Comparison of ENCODE assay signal across 8 cellular contexts in the genomic region with DNA sequence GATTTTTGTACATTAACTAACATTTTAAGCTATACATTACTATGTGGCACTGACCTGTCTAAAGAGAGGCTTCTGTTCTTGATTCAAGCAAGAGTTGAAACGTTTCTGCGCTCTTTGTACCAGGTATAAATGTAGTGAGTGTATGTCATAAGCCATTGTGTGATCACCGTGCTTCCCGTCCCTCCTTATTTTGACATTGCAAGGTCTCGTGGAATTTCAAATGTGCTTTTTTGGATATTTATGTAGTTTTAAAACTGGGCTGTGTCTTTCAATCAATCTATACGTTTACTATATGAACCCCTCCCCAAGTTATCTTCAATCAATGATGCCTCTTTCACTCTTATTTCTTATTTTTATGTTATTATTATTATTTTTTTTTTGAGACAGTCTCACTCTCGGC. TPM values are rescaled to one million over a fixed set of nuclear protein-coding genes. Genes with fewer than 3 reads are reported as not detected.
DNase-seq lines count a peak whose midpoint lies in the region; ATAC-seq and TF ChIP-seq lines count a peak whose summit lies in the region.

A gene with protein sequence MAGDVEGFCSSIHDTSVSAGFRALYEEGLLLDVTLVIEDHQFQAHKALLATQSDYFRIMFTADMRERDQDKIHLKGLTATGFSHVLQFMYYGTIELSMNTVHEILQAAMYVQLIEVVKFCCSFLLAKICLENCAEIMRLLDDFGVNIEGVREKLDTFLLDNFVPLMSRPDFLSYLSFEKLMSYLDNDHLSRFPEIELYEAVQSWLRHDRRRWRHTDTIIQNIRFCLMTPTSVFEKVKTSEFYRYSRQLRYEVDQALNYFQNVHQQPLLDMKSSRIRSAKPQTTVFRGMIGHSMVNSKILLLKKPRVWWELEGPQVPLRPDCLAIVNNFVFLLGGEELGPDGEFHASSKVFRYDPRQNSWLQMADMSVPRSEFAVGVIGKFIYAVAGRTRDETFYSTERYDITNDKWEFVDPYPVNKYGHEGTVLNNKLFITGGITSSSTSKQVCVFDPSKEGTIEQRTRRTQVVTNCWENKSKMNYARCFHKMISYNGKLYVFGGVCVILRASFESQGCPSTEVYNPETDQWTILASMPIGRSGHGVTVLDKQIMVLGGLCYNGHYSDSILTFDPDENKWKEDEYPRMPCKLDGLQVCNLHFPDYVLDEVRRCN (minus strand): TSS at position 101 of the 400 bp plus-strand sequence. CDS start 20,493 bp downstream, outside the sequence.

- intact Hi-C loops in heart right ventricle (cut with DNase I) = loop anchor here in 5 of 10 donors (5.0 to 10.0 kb wide), 3 partner anchors 112 to 122 kb away; a partner anchor contains a TSS
- intact Hi-C loops in Right ventricle myocardium inferior (cut with DNase I) = loop anchor here (10.0 kb wide), 1 partner anchor 242 kb away; a partner anchor contains a TSS
- intact Hi-C loops in MCF 10A (cut with micrococcal nuclease) = no loop called here
- intact Hi-C loops in vagina (cut with DNase I) = loop anchor here (1.0 kb wide), 1 partner anchor 27 kb away; a partner anchor contains a TSS
- intact Hi-C loops in left colon (cut with DNase I, micrococcal nuclease) = no loop called here

- peak within 1 kb of the TSS; percentile 77 for H3K27ac Mint-ChIP-seq in MCF 10A (ENCODE audit: low read depth, unreplicated experiment)
- H3K27ac Mint-ChIP-seq in mesothelial cell of epicardium = peak within 1 kb of the TSS; percentile 95

- no peak for TF ChIP-seq POLR2A in vagina (IDR thresholded peaks at IDR 0.05)

- H3K27ac ChIP-seq in heart right ventricle (peak within 1 kb of the TSS; percentile 93 to 97 (median 96)), vagina (peak within 1 kb of the TSS; percentile 79)

- H3K36me3 ChIP-seq in heart right ventricle (no peaks in the 10 kb centered on the region), vagina (no peaks in the 10 kb centered on the region)

- H3K4me3 Mint-ChIP-seq in MCF 10A (ENCODE audit: unreplicated experiment) = peak within 1 kb of the TSS; percentile 73
- peak within 1 kb of the TSS; percentile 75 for H3K4me3 Mint-ChIP-seq in mesothelial cell of epicardium

- no peaks in the 10 kb centered on the region for H3K9me3 Mint-ChIP-seq in MCF 10A (ENCODE audit: unreplicated experiment)
- H3K9me3 Mint-ChIP-seq in mesothelial cell of epicardium = no peaks in the 10 kb centered on the region

- H3K27me3 Mint-ChIP-seq in MCF 10A (ENCODE audit: insufficient read depth, unreplicated experiment) (peaks cover 39% of the 10 kb centered on the region), mesothelial cell of epicardium (ENCODE audit: low read depth) (no peaks in the 10 kb centered on the region)

- TF ChIP-seq CTCF in heart right ventricle (IDR thresholded peaks at IDR 0.05) (no peak), MCF 10A (IDR thresholded peaks at IDR 0.05; ENCODE audit: unreplicated experiment) (no peak), mesothelial cell of epicardium (IDR thresholded peaks at IDR 0.05; ENCODE audit: unreplicated experiment) (no peak), vagina (IDR thresholded peaks at IDR 0.05) (no peak)

- H3K4me1 ChIP-seq in heart right ventricle (peaks cover 0 to 9% (median 0%) of the 10 kb centered on the region in 9 donors), vagina (no peaks in the 10 kb centered on the region)

- ATAC-seq in heart right ventricle (no peak), Right ventricle myocardium inferior (no peak), esophagus mucosa (no peak), left colon (no peak)

- no TSS peak for BruUV-seq in MCF 10A (replicated peaks; lab: Mats Ljungman, UMichigan)

- no peaks in the 10 kb centered on the region for H3K4me1 Mint-ChIP-seq in MCF 10A (ENCODE audit: insufficient read depth, unreplicated experiment)
- H3K4me1 Mint-ChIP-seq in mesothelial cell of epicardium = peaks cover 25% of the 10 kb centered on the region

- H3K4me3 ChIP-seq in heart right ventricle (peak within 1 kb of the TSS; percentile 41 to 94 (median 80)), vagina (peak within 1 kb of the TSS; percentile 54 to 77)

- 89 to 90% methylated on average over 7 of the region's 7 CpGs for WGBS in heart right ventricle, 2 donors

- peaks cover 0 to 88% (median 0%) of the 10 kb centered on the region in 7 donors for H3K27me3 ChIP-seq in heart right ventricle
- no peaks in the 10 kb centered on the region for H3K27me3 ChIP-seq in vagina

- H3K36me3 Mint-ChIP-seq in MCF 10A (ENCODE audit: insufficient read depth, unreplicated experiment) (no peaks in the 10 kb centered on the region), mesothelial cell of epicardium (peaks cover 3% of the 10 kb centered on the region)

- no peak for DNase-seq in heart right ventricle
- no peak for DNase-seq in Right ventricle myocardium inferior (ENCODE audit: missing footprints)
- DNase-seq in MCF 10A (ENCODE audit: unreplicated experiment) = no peak
- DNase-seq in mesothelial cell of epicardium (ENCODE audit: low spot score in 2 of 2, unreplicated experiment in 2 of 2) = no peak
- DNase-seq in vagina (ENCODE audit: extremely low spot score in 2 of 2) = no peak
- no peak for DNase-seq in amniotic stem cell (lab: John Stamatoyannopoulos, UW)
- no peak for DNase-seq in left colon

- POLR2A ChIA-PET in MCF 10A (lab: Yijun Ruan, JAX) = interaction anchor here (0.5 to 6.6 kb wide), 10 partner anchors 25 to 1256 kb away, joined by 3 to 114 read pairs (median 6); a partner anchor contains a TSS

- H3K9me3 ChIP-seq in heart right ventricle (no peaks in the 10 kb centered on the region), vagina (no peaks in the 10 kb centered on the region)

- CTCF ChIA-PET in MCF 10A (lab: Yijun Ruan, JAX) = interaction anchor here (0.6 to 4.4 kb wide), 4 partner anchors 25 to 58 kb away, joined by 3 to 23 read pairs (median 5); a partner anchor contains a TSS

RNA-seq across cellular contexts. Expression of the gene that starts here (rescaled TPM):
- total RNA-seq in heart right ventricle (1 to 10 TPM; 5.3 to 7.9 (median 7.4) TPM), Right ventricle myocardium inferior (6.8 TPM), MCF 10A (2022) (4.8 and 5.6 TPM in 2 replicates), mesothelial cell of epicardium (21.9 to 23.8 TPM (median 22.2 TPM) in 3 replicates), vagina (9.8 TPM), esophagus mucosa (2.1 TPM), left colon (1 to 10 TPM; 2.9 to 3.7 TPM)
- polyA plus RNA-seq in heart right ventricle = 1 to 10 TPM; 1.2 to 2.0 TPM

Comparison
In these comparisons a context has a peak if more than half of its experiments do, and no peak if none do; other contexts are left out.
1. intact Hi-C loops: an anchor here in Right ventricle myocardium inferior (10.0 kb wide) and vagina (1.0 kb wide); none called in MCF 10A and left colon.